17 cellular contexts compared by ENCODE assay signal in genomic region chr11:10875430-10876021, GRCh38. TPM values are rescaled to one million over a fixed set of nuclear protein-coding genes. Genes with fewer than 3 reads are reported as not detected.
DNase-seq lines count a peak whose midpoint lies in the region; ATAC-seq, FAIRE-seq and TF ChIP-seq lines count a peak whose summit lies in the region.
"Had no signal": no experiment of that assay in that cellular context is flagged by ENCODE, and none has a peak within 500 bp of the region (broad histone marks: within the 10 kb centered on the region; RNA-seq: fewer than 3 reads in every experiment).

No MANE protein-coding gene starts in this region.

- H3K4me1 ChIP-seq in endothelial cell of umbilical vein (ENCODE audit: control insufficient read depth, extremely low read depth, insufficient read depth, low read length): no peaks in the 10 kb centered on the region

- H3K27me3 Mint-ChIP-seq in osteocyte (ENCODE audit: unreplicated experiment): no peaks in the 10 kb centered on the region

- DNase-seq in EH (ENCODE audit: low read depth): peak; percentile 66
- peak; percentile 10 for DNase-seq in M059J (ENCODE audit: low read depth)
- no peak for DNase-seq in endothelial cell of umbilical vein (ENCODE audit: low read depth, low spot score)
- DNase-seq in osteocyte (ENCODE audit: extremely low spot score, unreplicated experiment): no peak
- no peak for DNase-seq in AG08395 (ENCODE audit: low spot score)
- DNase-seq: DMS153, HCEC 1CT, KBM-7, NCI-H1092 treated with DMSO at 0.1 percent for 48 hours, NCI-H1694, NCI-H2107, NCI-H2227 treated with DMSO at 0.1 percent for 48 hours, NCI-H524 treated with DMSO at 0.1 percent for 48 hours, SIG-M5 had no signal

- intact Hi-C loops in endothelial cell of umbilical vein (cut with micrococcal nuclease): loop anchor here (5.0 kb wide), 1 partner anchor 37 kb away; no protein-coding TSS in a partner anchor

- H3K79me2 ChIP-seq in endothelial cell of umbilical vein (ENCODE audit: control insufficient read depth, insufficient read depth, low read length): no peaks in the 10 kb centered on the region

- no peak for ATAC-seq in HG02588 (IDR thresholded peaks at IDR 0.05; ENCODE audit: unreplicated experiment)
- ATAC-seq in HG03432 (IDR thresholded peaks at IDR 0.05; ENCODE audit: unreplicated experiment): no peak

- no peaks in the 10 kb centered on the region for H3K9me3 ChIP-seq in endothelial cell of umbilical vein (replicated peaks; ENCODE audit: control insufficient read depth, insufficient read depth, low read length)

- H3K9me1 ChIP-seq in endothelial cell of umbilical vein (replicated peaks; ENCODE audit: control insufficient read depth, extremely low read depth, insufficient read depth, low read length): no peaks in the 10 kb centered on the region

- no TSS peak for BruUV-seq in endothelial cell of umbilical vein (replicated peaks; lab: Mats Ljungman, UMichigan)

- H3K36me3 Mint-ChIP-seq in osteocyte (ENCODE audit: unreplicated experiment): peaks cover 18% of the 10 kb centered on the region

- dilution Hi-C loops in endothelial cell of umbilical vein (cut with MboI; ENCODE audit: extremely low pct_ligation_motif_present, low sequenced_read_pairs): no loop called here

- H2AFZ ChIP-seq in endothelial cell of umbilical vein (ENCODE audit: low read depth, low read length): no peak overlapping the region

- H3K4me3 ChIP-seq in endothelial cell of umbilical vein (replicated peaks in 1 of 3; ENCODE audit: insufficient read depth in 1 of 3, low read depth in 1 of 3, low read length in 3 of 3): no peak overlapping the region

- H3K4me1 Mint-ChIP-seq in osteocyte (ENCODE audit: unreplicated experiment): peaks cover 36% of the 10 kb centered on the region

- H3K27ac ChIP-seq in endothelial cell of umbilical vein (ENCODE audit: insufficient read depth, low read depth, low read length): no peak overlapping the region
- H3K27ac ChIP-seq: C4-2B had no signal

- no peaks in the 10 kb centered on the region for H3K36me3 ChIP-seq in endothelial cell of umbilical vein (ENCODE audit: control insufficient read depth in 2 of 2, extremely low read depth in 1 of 2, insufficient read depth in 2 of 2, low read length in 2 of 2)

- CTCF ChIA-PET in endothelial cell of umbilical vein (lab: Charles Lee): interaction anchor here (1.0 kb wide), 1 partner anchor 58 kb away, joined by 5 read pairs; no protein-coding TSS in a partner anchor

- no peaks in the 10 kb centered on the region for H3K27me3 ChIP-seq in endothelial cell of umbilical vein (ENCODE audit: control insufficient read depth in 2 of 2, insufficient read depth in 2 of 2, low read length in 2 of 2)

- no peak overlapping the region for H3K4me3 Mint-ChIP-seq in osteocyte (ENCODE audit: unreplicated experiment)

- no peak for TF ChIP-seq CTCF in endothelial cell of umbilical vein (IDR thresholded peaks at IDR 0.05; ENCODE audit: extremely low read depth in 1 of 2, insufficient read depth in 1 of 2, low read depth in 1 of 2, low read length in 2 of 2)
- no peak for TF ChIP-seq CTCF in osteocyte (IDR thresholded peaks at IDR 0.05)

- POLR2A ChIA-PET in endothelial cell of umbilical vein (lab: Charles Lee): no interaction called here

- H3K9ac ChIP-seq in endothelial cell of umbilical vein (replicated peaks; ENCODE audit: extremely low read depth, insufficient read depth, low read length): no peak overlapping the region

- H3K4me2 ChIP-seq in endothelial cell of umbilical vein (ENCODE audit: insufficient read depth, low read length): no peak overlapping the region

- peak; percentile 69 for FAIRE-seq in endothelial cell of umbilical vein (lab: Jason Lieb, UNC)

- peak overlapping the region; percentile 89 for H3K27ac Mint-ChIP-seq in osteocyte (ENCODE audit: unreplicated experiment)

- H4K20me1 ChIP-seq in endothelial cell of umbilical vein (replicated peaks; ENCODE audit: control insufficient read depth, extremely low read depth, insufficient read depth, low read length): no peaks in the 10 kb centered on the region

- H3K9me3 Mint-ChIP-seq in osteocyte (ENCODE audit: unreplicated experiment): peaks cover 14% of the 10 kb centered on the region

- TF ChIP-seq POLR2A in endothelial cell of umbilical vein (IDR thresholded peaks at IDR 0.05; ENCODE audit: low read depth, low read length): no peak

TF ChIP-seq in endothelial cell of umbilical vein, 7 proteins besides CTCF, POLR2A, EP300 and RAD21:
- TF ChIP-seq MYC (IDR thresholded peaks at IDR 0.05; ENCODE audit: low read depth, low read length) (no peak), JUN (IDR thresholded peaks at IDR 0.05; ENCODE audit: borderline replicate concordance, insufficient read depth, insufficient read length, low read depth) (no peak), FOS (IDR thresholded peaks at IDR 0.05; ENCODE audit: borderline replicate concordance, insufficient read depth, low read length) (no peak), EZH2 (IDR thresholded peaks at IDR 0.05; ENCODE audit: borderline replicate concordance, low read depth, low read length, severe bottlenecking) (no peak), POLR2AphosphoS5 (IDR thresholded peaks at IDR 0.05; ENCODE audit: insufficient read depth, low read depth, low read length) (no peak)
TF ChIP-seq in endothelial cell of umbilical vein: peak in this region for 0.

RNA-seq across cellular contexts. Expression of gene ZBED5, which starts 17.7 kb away (rescaled TPM):
- 42.6 and 43.9 TPM in 2 replicates for total RNA-seq in M059J (2014; rRNA removed; shearing (Covaris generic))
- 35.7 and 41.2 TPM in 2 replicates for total RNA-seq in endothelial cell of umbilical vein
- polyA plus RNA-seq in endothelial cell of umbilical vein: 59.4 and 73.9 TPM in 2 replicates
- 44.3 and 46.4 TPM in 2 replicates for polyA plus RNA-seq in endothelial cell of umbilical vein (2011; cell fraction: cytosol; rRNA removed)
- 82.4 and 83.0 TPM in 2 replicates for polyA plus RNA-seq in endothelial cell of umbilical vein (2011; cell fraction: nucleus; rRNA removed)
- polyA plus RNA-seq in endothelial cell of umbilical vein (2012): 26.2 and 33.8 TPM in 2 replicates
- 280 and 304 TPM in 2 replicates for polyA minus RNA-seq in endothelial cell of umbilical vein
- polyA minus RNA-seq in endothelial cell of umbilical vein (2011; cell fraction: cytosol; rRNA and poly(A)+ RNA removed): 28.3 TPM
- polyA minus RNA-seq in endothelial cell of umbilical vein (2011; cell fraction: nucleus; rRNA and poly(A)+ RNA removed): 86.6 and 118 TPM in 2 replicates
- total RNA-seq in osteocyte: 48.0 and 48.6 TPM in 2 replicates

Comparison
In these comparisons a context has a peak if more than half of its experiments do, and no peak if none do; other contexts are left out.
1. DNase-seq: peak in EH (single experiment) and M059J (single experiment); none in endothelial cell of umbilical vein (single experiment), osteocyte (single experiment) and AG08395 (single experiment).